ENCODE assay signal across 8 cellular contexts in genomic region chr20:50110141-50111047, GRCh38. TPM values are rescaled to one million over a fixed set of nuclear protein-coding genes. Genes with fewer than 3 reads are reported as not detected.
DNase-seq lines count a peak whose midpoint lies in the region; ATAC-seq and TF ChIP-seq lines count a peak whose summit lies in the region.

No MANE protein-coding gene starts in this region.

- peak overlapping the region; percentile 81 for H3K27ac ChIP-seq in RWPE2 (ENCODE audit: poor library complexity, severe bottlenecking)

- TF ChIP-seq CTCF in GM10248 (IDR thresholded peaks at IDR 0.05; ENCODE audit: control extremely low read depth, extremely low read depth, low read depth, missing control alignments) (no peak), RWPE2 (IDR thresholded peaks at IDR 0.05; ENCODE audit: poor library complexity, severe bottlenecking) (no peak), osteocyte (IDR thresholded peaks at IDR 0.05) (no peak)

- peaks cover 31% of the 10 kb centered on the region for H3K4me1 ChIP-seq in RWPE2 (ENCODE audit: insufficient read depth, poor library complexity, severe bottlenecking)

- no peaks in the 10 kb centered on the region for H3K27me3 Mint-ChIP-seq in osteocyte (ENCODE audit: unreplicated experiment)

- H3K4me3 ChIP-seq in RWPE2 (ENCODE audit: severe bottlenecking), result no peak overlapping the region

- POLR2A ChIA-PET in GM10248 (lab: Yijun Ruan, JAX), result interaction anchor here (0.6 to 0.8 kb wide), 4 partner anchors 11 to 1350 kb away, joined by 4 to 10 read pairs (median 5); no protein-coding TSS in a partner anchor

- H3K27ac Mint-ChIP-seq in osteocyte (ENCODE audit: unreplicated experiment), result peak overlapping the region; percentile 97

- H3K9me3 Mint-ChIP-seq in osteocyte (ENCODE audit: unreplicated experiment), result no peaks in the 10 kb centered on the region

- no peaks in the 10 kb centered on the region for H3K27me3 ChIP-seq in RWPE2 (ENCODE audit: insufficient read depth, poor library complexity, severe bottlenecking)

- peaks cover 39% of the 10 kb centered on the region for H3K36me3 ChIP-seq in RWPE2 (ENCODE audit: low read depth)

- H3K4me1 Mint-ChIP-seq in osteocyte (ENCODE audit: unreplicated experiment), result peaks cover 82% of the 10 kb centered on the region

- CTCF ChIA-PET in GM10248 (lab: Yijun Ruan, JAX), result interaction anchor here (0.8 to 3.5 kb wide), 10 partner anchors 8 to 354 kb away, joined by 3 to 18 read pairs (median 4); partner anchors contain the start of gene PEDS1

- no peaks in the 10 kb centered on the region for H3K9me3 ChIP-seq in RWPE2 (ENCODE audit: severe bottlenecking)

- H3K4me3 Mint-ChIP-seq in osteocyte (ENCODE audit: unreplicated experiment), result peak overlapping the region; percentile 99

- ATAC-seq in HG02759 (IDR thresholded peaks at IDR 0.05; ENCODE audit: unreplicated experiment), result peak; percentile 51
- peak; percentile 46 for ATAC-seq in RWPE2 (ENCODE audit: low read depth)
- no peak for ATAC-seq in HG03045 (IDR thresholded peaks at IDR 0.05; ENCODE audit: unreplicated experiment)

- DNase-seq in GM10248 (ENCODE audit: extremely low spot score) (peak; percentile 51), RWPE2 (ENCODE audit: low spot score) (peak; percentile 78), osteocyte (ENCODE audit: extremely low spot score, unreplicated experiment) (no peak), NCI-H1417 (lab: John Stamatoyannopoulos, UW) (no peak), NCI-H2227 treated with DMSO at 0.1 percent for 48 hours (lab: John Stamatoyannopoulos, UW) (no peak)
- peak; percentile 14 for DNase-seq in effector CD4-positive, alpha-beta T cell

- peaks cover 3% of the 10 kb centered on the region for H3K36me3 Mint-ChIP-seq in osteocyte (ENCODE audit: unreplicated experiment)

RNA-seq across cellular contexts. Expression of gene UBE2V1, which starts 2.6 kb away (rescaled TPM):
- 102 and 106 TPM in 2 replicates for total RNA-seq in osteocyte

RNA-seq across cellular contexts. Expression of gene PEDS1, which starts 43.1 kb away (rescaled TPM):
- 61.2 and 63.7 TPM in 2 replicates for total RNA-seq in osteocyte

Comparison
In these comparisons a context has a peak if more than half of its experiments do, and no peak if none do; other contexts are left out.
1. DNase-seq: peak in GM10248 (single experiment), RWPE2 (single experiment) and effector CD4-positive, alpha-beta T cell (single experiment); none in osteocyte (single experiment), NCI-H1417 (0 of 3) and NCI-H2227 treated with DMSO at 0.1 percent for 48 hours (single experiment).